Comparison of ENCODE assay signal across 1 cellular context in the genomic region with DNA sequence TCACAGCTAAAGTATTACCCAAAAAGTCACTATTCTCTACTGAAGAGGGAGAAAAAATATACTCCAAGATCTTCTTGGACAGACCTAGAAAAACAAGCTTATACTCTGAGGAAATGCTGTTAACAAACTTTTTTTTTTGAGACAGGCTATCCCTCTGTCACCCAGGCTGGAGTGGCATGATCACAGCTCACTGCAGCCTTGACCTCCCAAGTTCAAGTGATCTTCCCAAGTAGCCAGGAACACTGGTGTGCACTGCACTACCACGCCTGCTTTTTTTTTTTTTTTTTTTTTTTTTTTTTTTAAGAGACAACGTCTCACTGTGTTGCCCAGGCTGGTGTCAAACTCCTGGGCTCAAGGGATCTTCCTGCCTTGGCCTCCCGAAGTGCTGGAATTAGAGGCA.
TF ChIP-seq lines count a peak whose summit lies in the region.

No MANE protein-coding gene starts in this region.

TF ChIP-seq in K562, 482 proteins besides CTCF, POLR2A, EP300 and RAD21:
- TF ChIP-seq, protein P1, sequence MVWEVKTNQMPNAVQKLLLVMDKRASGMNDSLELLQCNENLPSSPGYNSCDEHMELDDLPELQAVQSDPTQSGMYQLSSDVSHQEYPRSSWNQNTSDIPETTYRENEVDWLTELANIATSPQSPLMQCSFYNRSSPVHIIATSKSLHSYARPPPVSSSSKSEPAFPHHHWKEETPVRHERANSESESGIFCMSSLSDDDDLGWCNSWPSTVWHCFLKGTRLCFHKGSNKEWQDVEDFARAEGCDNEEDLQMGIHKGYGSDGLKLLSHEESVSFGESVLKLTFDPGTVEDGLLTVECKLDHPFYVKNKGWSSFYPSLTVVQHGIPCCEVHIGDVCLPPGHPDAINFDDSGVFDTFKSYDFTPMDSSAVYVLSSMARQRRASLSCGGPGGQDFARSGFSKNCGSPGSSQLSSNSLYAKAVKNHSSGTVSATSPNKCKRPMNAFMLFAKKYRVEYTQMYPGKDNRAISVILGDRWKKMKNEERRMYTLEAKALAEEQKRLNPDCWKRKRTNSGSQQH (CRISPR knock-in tag; IDR thresholded peaks at IDR 0.05) = no peak
- no peak for TF ChIP-seq IRF2 (CRISPR knock-in tag; IDR thresholded peaks at IDR 0.05)
- TF ChIP-seq ZNF780A (CRISPR knock-in tag; IDR thresholded peaks at IDR 0.05) = no peak
- no peak for TF ChIP-seq LCOR (CRISPR knock-in tag; IDR thresholded peaks at IDR 0.05)
- TF ChIP-seq, protein P2, sequence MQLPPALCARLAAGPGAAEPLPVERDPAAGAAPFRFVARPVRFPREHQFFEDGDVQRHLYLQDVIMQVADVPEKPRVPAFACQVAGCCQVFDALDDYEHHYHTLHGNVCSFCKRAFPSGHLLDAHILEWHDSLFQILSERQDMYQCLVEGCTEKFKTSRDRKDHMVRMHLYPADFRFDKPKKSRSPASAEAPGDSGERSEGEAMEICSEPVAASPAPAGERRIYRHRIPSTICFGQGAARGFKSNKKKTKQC (CRISPR knock-in tag; IDR thresholded peaks at IDR 0.05) = no peak
- no peak for TF ChIP-seq ZKSCAN1 (IDR thresholded peaks at IDR 0.05; ENCODE audit: low read depth, low read length)
- TF ChIP-seq ZNF384 (IDR thresholded peaks at IDR 0.05; ENCODE audit: low read depth, low read length) = peak; percentile 36; the same call in 1 of the 2 replicates
